Comparison of ENCODE assay signal across 20 cellular contexts in genomic region chr6:39830444-39830843, GRCh38. TPM values are rescaled to one million over a fixed set of nuclear protein-coding genes. Genes with fewer than 3 reads are reported as not detected.
A peak's percentile ranks its signal among the peaks of the same experiment; 100 is the strongest.
DNase-seq lines count a peak whose midpoint lies in the region; ATAC-seq and TF ChIP-seq lines count a peak whose summit lies in the region.
"Had no signal": no experiment of that assay in that cellular context is flagged by ENCODE, and none has a peak within 500 bp of the region (broad histone marks: within the 10 kb centered on the region; RNA-seq: fewer than 3 reads in every experiment).

No MANE protein-coding gene starts in this region.

- TF ChIP-seq POLR2A in sigmoid colon (IDR thresholded peaks at IDR 0.05), result no peak
- TF ChIP-seq POLR2A in vagina (IDR thresholded peaks at IDR 0.05), result no peak

- H3K36me3 ChIP-seq in Panc1 (ENCODE audit: control insufficient read depth, insufficient read depth, low read length), result no peaks in the 10 kb centered on the region
- H3K36me3 ChIP-seq in left ventricle myocardium inferior, result no peaks in the 10 kb centered on the region
- H3K36me3 ChIP-seq in sigmoid colon, result no peaks in the 10 kb centered on the region
- H3K36me3 ChIP-seq in vagina, result no peaks in the 10 kb centered on the region
- H3K36me3 ChIP-seq in CD8-positive, alpha-beta memory T cell (ENCODE audit: insufficient read depth, low read length), result no peaks in the 10 kb centered on the region
- H3K36me3 ChIP-seq: BLaER1 treated with 17β-estradiol and CSF1 and Interleukin-3, amounts not matched to agents 10 nM and 100 nM; Peyer's patch had no signal

- in situ Hi-C loops in Panc1 (cut with HindIII; ENCODE audit: low pct_unique_long_range_greater_than_20kb, low sequenced_read_pairs), result no loop called here

- intact Hi-C loops in Panc1 (cut with micrococcal nuclease; ENCODE audit: unreplicated experiment) (no loop called here), dorsolateral prefrontal cortex (cut with DNase I) (no loop called here), left ventricle myocardium inferior (cut with micrococcal nuclease) (no loop called here), sigmoid colon (cut with DNase I) (no loop called here), vagina (cut with DNase I) (no loop called here)

- no peaks in the 10 kb centered on the region for H3K36me3 Mint-ChIP-seq in nephron progenitor cell (ENCODE audit: low read depth)
- H3K36me3 Mint-ChIP-seq in CD8-positive, alpha-beta memory T cell, result no peaks in the 10 kb centered on the region
- no peaks in the 10 kb centered on the region for H3K36me3 Mint-ChIP-seq in activated CD8-positive, alpha-beta memory T cell treated with anti-CD3 and anti-CD28 coated beads, Interleukin-2, amount 10 ng/mL, durations not matched to agents 7 days and 5 days
- H3K36me3 Mint-ChIP-seq: CD8-positive, alpha-beta T cell had no signal

- POLR2A ChIA-PET in Panc1 (lab: Charles Lee), result no interaction called here
- POLR2A ChIA-PET in CD8-positive, alpha-beta memory T cell (lab: Charles Lee), result no interaction called here

- peak; percentile 30; the same call in 1 of the 2 replicates for ATAC-seq in Panc1
- ATAC-seq in activated CD8-positive, alpha-beta memory T cell treated with anti-CD3 and anti-CD28 coated beads, Interleukin-2, amount 10 ng/mL, durations not matched to agents 7 days and 5 days, result no peak
- ATAC-seq: CD8-positive, alpha-beta T cell; K562 had no signal

- BruUV-seq in Panc1 (replicated peaks; lab: Mats Ljungman, UMichigan), result no TSS peak

- H3K27me3 ChIP-seq in Panc1 (ENCODE audit: control insufficient read depth, insufficient read depth, low read length) (peaks cover 2% of the 10 kb centered on the region; the same call in 1 of the 2 replicates), dorsolateral prefrontal cortex (no peaks in the 10 kb centered on the region), left ventricle myocardium inferior (ENCODE audit: low read depth) (no peaks in the 10 kb centered on the region), sigmoid colon (no peaks in the 10 kb centered on the region), vagina (no peaks in the 10 kb centered on the region)
- H3K27me3 ChIP-seq in CD8-positive, alpha-beta memory T cell (ENCODE audit: insufficient read depth, low read length, poor library complexity, severe bottlenecking), result no peaks in the 10 kb centered on the region
- H3K27me3 ChIP-seq: BLaER1 treated with 17β-estradiol and CSF1 and Interleukin-3, amounts not matched to agents 10 nM and 100 nM; Peyer's patch had no signal

- H3K9me3 Mint-ChIP-seq in nephron progenitor cell, result no peaks in the 10 kb centered on the region
- no peaks in the 10 kb centered on the region for H3K9me3 Mint-ChIP-seq in CD8-positive, alpha-beta memory T cell
- no peaks in the 10 kb centered on the region for H3K9me3 Mint-ChIP-seq in activated CD8-positive, alpha-beta memory T cell treated with anti-CD3 and anti-CD28 coated beads, Interleukin-2, amount 10 ng/mL, durations not matched to agents 7 days and 5 days (ENCODE audit: low read depth)
- H3K9me3 Mint-ChIP-seq: CD8-positive, alpha-beta T cell had no signal

- no peak overlapping the region for H3K27ac ChIP-seq in Panc1 (ENCODE audit: low read length)
- peak overlapping the region in 57 of 59 donors; percentile 40 to 96 (median 80) for H3K27ac ChIP-seq in dorsolateral prefrontal cortex
- peak overlapping the region; percentile 81 for H3K27ac ChIP-seq in left ventricle myocardium inferior (replicated peaks)
- H3K27ac ChIP-seq in sigmoid colon, result peak overlapping the region in 2 of 4 donors; percentile 16 to 48
- H3K27ac ChIP-seq in vagina, result no peak overlapping the region
- H3K27ac ChIP-seq in CD8-positive, alpha-beta memory T cell (ENCODE audit: low read depth, low read length), result no peak overlapping the region
- H3K27ac ChIP-seq: BLaER1 treated with 17β-estradiol and CSF1 and Interleukin-3, amounts not matched to agents 10 nM and 100 nM; GM23248 had no signal

- H3K27me3 Mint-ChIP-seq in nephron progenitor cell (ENCODE audit: low read depth, poor library complexity), result peaks cover 13% of the 10 kb centered on the region
- peaks cover 6 to 13% of the 10 kb centered on the region in 2 donors for H3K27me3 Mint-ChIP-seq in CD8-positive, alpha-beta memory T cell
- no peaks in the 10 kb centered on the region for H3K27me3 Mint-ChIP-seq in activated CD8-positive, alpha-beta memory T cell treated with anti-CD3 and anti-CD28 coated beads, Interleukin-2, amount 10 ng/mL, durations not matched to agents 7 days and 5 days

- DNase-seq in Panc1 (ENCODE audit: low read depth, low spot score) (no peak), dorsolateral prefrontal cortex (no peak), left ventricle myocardium inferior (peak; percentile 64), sigmoid colon (peak; percentile 61), nephron progenitor cell (no peak), vagina (ENCODE audit: extremely low spot score in 2 of 2) (no peak)
- DNase-seq in CD8-positive, alpha-beta memory T cell, result no peak
- no peak for DNase-seq in activated CD8-positive, alpha-beta memory T cell treated with anti-CD3 and anti-CD28 coated beads, Interleukin-2, amount 10 ng/mL, durations not matched to agents 7 days and 5 days
- DNase-seq: CD8-positive, alpha-beta T cell; DMS53; EL; GM23248; NCI-H1105; NCI-H2081; NCI-H2171 treated with DMSO at 0.1 percent for 48 hours; NCI-H446 treated with DMSO at 0.1 percent for 48 hours; NCI-H69; Peyer's patch had no signal

- H3K4me1 ChIP-seq in Panc1 (ENCODE audit: control insufficient read depth, insufficient read depth, low read length) (no peaks in the 10 kb centered on the region), left ventricle myocardium inferior (peaks cover 47% of the 10 kb centered on the region), sigmoid colon (peaks cover 0 to 60% (median 21%) of the 10 kb centered on the region in 4 donors), vagina (peaks cover 6% of the 10 kb centered on the region)
- no peaks in the 10 kb centered on the region for H3K4me1 ChIP-seq in CD8-positive, alpha-beta memory T cell (ENCODE audit: insufficient read depth, low read length)

- TF ChIP-seq EP300 in sigmoid colon (IDR thresholded peaks at IDR 0.05), result no peak

- CTCF ChIA-PET in Panc1 (lab: Charles Lee), result no interaction called here
- CTCF ChIA-PET in CD8-positive, alpha-beta memory T cell (lab: Charles Lee), result no interaction called here
- CTCF ChIA-PET in activated CD8-positive, alpha-beta memory T cell treated with anti-CD3 and anti-CD28 coated beads, Interleukin-2, amount 10 ng/mL, durations not matched to agents 7 days and 5 days (lab: Charles Lee), result no interaction called here

- no peak overlapping the region for H3K27ac Mint-ChIP-seq in nephron progenitor cell
- no peak overlapping the region for H3K27ac Mint-ChIP-seq in CD8-positive, alpha-beta memory T cell
- no peak overlapping the region for H3K27ac Mint-ChIP-seq in activated CD8-positive, alpha-beta memory T cell treated with anti-CD3 and anti-CD28 coated beads, Interleukin-2, amount 10 ng/mL, durations not matched to agents 7 days and 5 days
- H3K27ac Mint-ChIP-seq: CD8-positive, alpha-beta T cell had no signal

- TF ChIP-seq CTCF in Panc1 (IDR thresholded peaks at IDR 0.05), result no peak
- no peak for TF ChIP-seq CTCF in dorsolateral prefrontal cortex (IDR thresholded peaks at IDR 0.05 in 54 of 56, conservative IDR thresholded peaks at IDR 0.05 in 2 of 56; ENCODE audit: low read depth in 1 of 56, partially characterized antibody in 56 of 56)
- TF ChIP-seq CTCF in left ventricle myocardium inferior (IDR thresholded peaks at IDR 0.05; ENCODE audit: borderline replicate concordance), result no peak
- no peak for TF ChIP-seq CTCF in sigmoid colon (IDR thresholded peaks at IDR 0.05)
- no peak for TF ChIP-seq CTCF in nephron progenitor cell (IDR thresholded peaks at IDR 0.05)
- TF ChIP-seq CTCF in vagina (IDR thresholded peaks at IDR 0.05), result no peak

- H3K4me3 Mint-ChIP-seq in nephron progenitor cell, result no peak overlapping the region
- H3K4me3 Mint-ChIP-seq in CD8-positive, alpha-beta memory T cell, result no peak overlapping the region
- H3K4me3 Mint-ChIP-seq in activated CD8-positive, alpha-beta memory T cell treated with anti-CD3 and anti-CD28 coated beads, Interleukin-2, amount 10 ng/mL, durations not matched to agents 7 days and 5 days, result no peak overlapping the region
- H3K4me3 Mint-ChIP-seq: CD8-positive, alpha-beta T cell had no signal

- H3K4me3 ChIP-seq in Panc1 (ENCODE audit: low read depth in 2 of 2, low read length in 2 of 2) (no peak overlapping the region), dorsolateral prefrontal cortex (peak overlapping the region in 2 of 59 donors; percentile 1 to 16), left ventricle myocardium inferior (no peak overlapping the region), sigmoid colon (no peak overlapping the region), vagina (no peak overlapping the region)
- H3K4me3 ChIP-seq in CD8-positive, alpha-beta memory T cell (ENCODE audit: low read length), result no peak overlapping the region
- H3K4me3 ChIP-seq: BLaER1 treated with 17β-estradiol and CSF1 and Interleukin-3, amounts not matched to agents 10 nM and 100 nM; GM23248; K562; Peyer's patch had no signal

- peaks cover 32% of the 10 kb centered on the region for H3K4me1 Mint-ChIP-seq in nephron progenitor cell
- no peaks in the 10 kb centered on the region for H3K4me1 Mint-ChIP-seq in CD8-positive, alpha-beta memory T cell
- no peaks in the 10 kb centered on the region for H3K4me1 Mint-ChIP-seq in activated CD8-positive, alpha-beta memory T cell treated with anti-CD3 and anti-CD28 coated beads, Interleukin-2, amount 10 ng/mL, durations not matched to agents 7 days and 5 days

- H3K9me3 ChIP-seq in Panc1 (ENCODE audit: control insufficient read depth, insufficient read depth, low read depth, low read length) (no peaks in the 10 kb centered on the region), left ventricle myocardium inferior (replicated peaks) (no peaks in the 10 kb centered on the region), sigmoid colon (no peaks in the 10 kb centered on the region), vagina (no peaks in the 10 kb centered on the region)
- H3K9me3 ChIP-seq in CD8-positive, alpha-beta memory T cell (ENCODE audit: low read length), result no peaks in the 10 kb centered on the region
- H3K9me3 ChIP-seq: BLaER1 treated with 17β-estradiol and CSF1 and Interleukin-3, amounts not matched to agents 10 nM and 100 nM; Peyer's patch had no signal

- 83 to 93% methylated on average over 7 of the region's 7 CpGs for WGBS in sigmoid colon, 2 donors

RNA-seq across cellular contexts. Expression of gene DAAM2, which starts 38.3 kb away (rescaled TPM):
- total RNA-seq in Panc1 (2021; ENCODE audit: unreplicated experiment) (not detected), dorsolateral prefrontal cortex (100 to 1,000 TPM in 95 of 120 experiments, 10 to 100 TPM in 25; 43.8 to 450 (median 152) TPM), left ventricle myocardium inferior (19.1 TPM), sigmoid colon (10 to 100 TPM; 23.2 to 53.2 (median 35.4) TPM), vagina (22.1 TPM)
- polyA plus RNA-seq in Panc1 (2012; ENCODE audit: insufficient read length), result not detected
- 1 to 10 TPM; 4.2 to 8.5 (median 8.3) TPM for polyA plus RNA-seq in sigmoid colon
- total RNA-seq in CD8-positive, alpha-beta memory T cell, result not detected
- polyA plus RNA-seq in CD8-positive, alpha-beta memory T cell, result not detected
- total RNA-seq in activated CD8-positive, alpha-beta memory T cell treated with anti-CD3 and anti-CD28 coated beads, Interleukin-2, amount 10 ng/mL, durations not matched to agents 7 days and 5 days, result not detected
- total RNA-seq: CD8-positive, alpha-beta T cell had no signal

Comparison
In these comparisons a context has a peak if more than half of its experiments do, and no peak if none do; other contexts are left out.
1. DNase-seq: peak in left ventricle myocardium inferior (single experiment) and sigmoid colon (single experiment); none in Panc1 (single experiment), dorsolateral prefrontal cortex (0 of 10), nephron progenitor cell (single experiment), vagina (0 of 2), CD8-positive, alpha-beta memory T cell (0 of 5) and activated CD8-positive, alpha-beta memory T cell treated with anti-CD3 and anti-CD28 coated beads, Interleukin-2, amount 10 ng/mL, durations not matched to agents 7 days and 5 days (single experiment).
2. H3K27ac ChIP-seq: peak in dorsolateral prefrontal cortex (57 of 59) and left ventricle myocardium inferior (single experiment); none in Panc1 (single experiment), vagina (single experiment) and CD8-positive, alpha-beta memory T cell (single experiment).
3. RNA of gene DAAM2, which starts 38.3 kb away (total RNA-seq): 43.8 to 450 TPM in dorsolateral prefrontal cortex, 23.2 to 53.2 TPM in sigmoid colon, 22.1 TPM in vagina (single experiment) and 19.1 TPM in left ventricle myocardium inferior (single experiment); not detected in Panc1 (single experiment), not detected in CD8-positive, alpha-beta memory T cell and not detected in activated CD8-positive, alpha-beta memory T cell treated with anti-CD3 and anti-CD28 coated beads, Interleukin-2, amount 10 ng/mL, durations not matched to agents 7 days and 5 days; every median in the first group is over 10 times any median in the second.